20 cellular contexts compared by ENCODE assay signal in the genomic region with DNA sequence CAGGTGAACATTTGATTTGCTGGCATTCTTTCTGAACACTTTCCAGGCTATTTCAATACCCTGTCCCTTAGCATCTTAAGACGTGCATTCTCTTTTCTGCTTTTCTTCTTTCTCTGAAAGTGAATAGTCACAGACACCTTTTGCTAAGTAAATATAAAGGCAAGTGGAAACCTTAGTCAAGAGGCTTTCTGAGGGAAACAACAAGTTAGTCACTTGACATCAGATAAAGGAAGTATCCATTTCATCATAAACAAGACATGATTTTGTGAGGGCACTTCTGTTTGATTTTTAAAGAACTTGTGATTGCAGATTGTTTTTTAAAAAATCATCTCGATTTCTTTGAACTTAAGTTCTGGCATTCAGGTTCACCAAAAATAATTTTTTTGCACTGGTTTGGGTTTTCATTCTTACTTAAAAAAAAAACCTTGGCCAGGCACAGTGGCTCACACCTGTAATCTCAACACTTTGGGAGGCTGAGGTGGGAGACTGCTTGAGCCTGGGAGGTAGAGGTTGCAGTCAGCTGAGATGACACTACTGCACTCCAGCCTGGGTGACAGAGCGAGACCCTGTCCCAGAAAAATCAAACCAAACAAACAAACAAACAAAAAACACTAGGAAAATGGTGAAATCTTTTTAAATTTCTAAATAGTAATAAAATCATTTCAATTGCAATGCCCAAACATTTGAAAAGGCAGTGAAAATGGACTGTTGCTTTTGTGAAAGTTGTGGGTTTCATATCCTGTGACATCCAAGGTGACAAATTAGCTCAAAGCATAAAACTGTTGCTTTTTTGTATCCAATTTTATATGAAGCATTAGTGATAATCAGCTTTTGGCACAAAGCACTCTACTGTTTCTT. TPM values are rescaled to one million over a fixed set of nuclear protein-coding genes. Genes with fewer than 3 reads are reported as not detected.
DNase-seq lines count a peak whose midpoint lies in the region; ATAC-seq, FAIRE-seq and TF ChIP-seq lines count a peak whose summit lies in the region.
"Had no signal": no experiment of that assay in that cellular context is flagged by ENCODE, and none has a peak within 500 bp of the region (broad histone marks: within the 10 kb centered on the region; RNA-seq: fewer than 3 reads in every experiment).

No MANE protein-coding gene starts in this region.

- peak overlapping the region; percentile 82 for H3K4me2 ChIP-seq in mammary epithelial cell (ENCODE audit: insufficient read depth, low read depth, low read length)
- H3K4me2 ChIP-seq in PC-3 (ENCODE audit: low read length): peak overlapping the region; percentile 74

- peak; percentile 43 for ATAC-seq in PC-3
- ATAC-seq in GM21423 (IDR thresholded peaks at IDR 0.05; ENCODE audit: unreplicated experiment): no peak
- no peak for ATAC-seq in mucosa of descending colon
- ATAC-seq: K562 had no signal

- 89% methylated on average over 3 of the region's 3 CpGs for WGBS in mammary epithelial cell (ENCODE audit: low coverage, missing lambda C conversion rate)
- 56 to 77% methylated on average over 3 of the region's 3 CpGs for WGBS in testis, 2 donors

- H3K4me1 Mint-ChIP-seq in MCF 10A (ENCODE audit: insufficient read depth, unreplicated experiment): peaks cover 5% of the 10 kb centered on the region

- no peaks in the 10 kb centered on the region for H3K27me3 ChIP-seq in mammary epithelial cell (ENCODE audit: insufficient read depth, low read length)
- H3K27me3 ChIP-seq in PC-3 (ENCODE audit: low read length): no peaks in the 10 kb centered on the region
- H3K27me3 ChIP-seq in testis: no peaks in the 10 kb centered on the region

- H3K9me3 ChIP-seq in mammary epithelial cell (replicated peaks; ENCODE audit: insufficient read depth, low read length) (no peaks in the 10 kb centered on the region), PC-3 (ENCODE audit: low read length) (no peaks in the 10 kb centered on the region), testis (no peaks in the 10 kb centered on the region), mucosa of descending colon (no peaks in the 10 kb centered on the region)

- H3K4me1 ChIP-seq in mammary epithelial cell (ENCODE audit: insufficient read depth, low read length) (peaks cover 33% of the 10 kb centered on the region), PC-3 (ENCODE audit: insufficient read depth, low read length) (peaks cover 32% of the 10 kb centered on the region), testis (peaks cover 5% of the 10 kb centered on the region), mucosa of descending colon (ENCODE audit: low read depth) (no peaks in the 10 kb centered on the region)

- H3K4me3 ChIP-seq in mammary epithelial cell (replicated peaks in 1 of 3; ENCODE audit: insufficient read depth in 1 of 3, low read depth in 2 of 3, low read length in 3 of 3): no peak overlapping the region
- H3K4me3 ChIP-seq in PC-3 (ENCODE audit: low read length): peak overlapping the region; percentile 44
- no peak overlapping the region for H3K4me3 ChIP-seq in testis
- H3K4me3 ChIP-seq in mucosa of descending colon: no peak overlapping the region
- H3K4me3 ChIP-seq: K562 had no signal

- H4K20me1 ChIP-seq in mammary epithelial cell (ENCODE audit: insufficient read depth, low read length) (no peaks in the 10 kb centered on the region), PC-3 (ENCODE audit: low read length) (no peaks in the 10 kb centered on the region)

- in situ Hi-C loops in mammary epithelial cell (cut with MboI; ENCODE audit: low sequenced_read_pairs in 2 of 2): no loop called here

- H3K9ac ChIP-seq in mammary epithelial cell (ENCODE audit: insufficient read depth, low read length) (no peak overlapping the region), PC-3 (ENCODE audit: low read length) (peak overlapping the region; percentile 53)

- H3K36me3 ChIP-seq in mammary epithelial cell (ENCODE audit: insufficient read depth, low read length): no peaks in the 10 kb centered on the region
- no peaks in the 10 kb centered on the region for H3K36me3 ChIP-seq in PC-3 (ENCODE audit: low read depth, low read length)
- H3K36me3 ChIP-seq in testis (ENCODE audit: low read depth, missing control alignments): no peaks in the 10 kb centered on the region
- no peaks in the 10 kb centered on the region for H3K36me3 ChIP-seq in mucosa of descending colon (ENCODE audit: low read depth)

- H3K79me2 ChIP-seq in mammary epithelial cell (ENCODE audit: insufficient read depth, low read length) (no peaks in the 10 kb centered on the region), PC-3 (ENCODE audit: low read length) (no peaks in the 10 kb centered on the region)

- no peak overlapping the region for H3K27ac Mint-ChIP-seq in MCF 10A (ENCODE audit: low read depth, unreplicated experiment)

- intact Hi-C loops in mammary epithelial cell (cut with micrococcal nuclease) (no loop called here), MCF 10A (cut with micrococcal nuclease) (no loop called here), PC-3 (cut with micrococcal nuclease) (loop anchor here (1.0 kb wide), 1 partner anchor 24 kb away; no protein-coding TSS in a partner anchor), testis (cut with DNase I; ENCODE audit: low total_unique reads) (no loop called here), mucosa of descending colon (cut with DNase I, micrococcal nuclease) (no loop called here)

- CTCF ChIA-PET in mammary epithelial cell (lab: Charles Lee; ENCODE audit: low non-redundant PET): interaction anchor here (0.5 kb wide), 1 partner anchor 68 kb away, joined by 3 read pairs; no protein-coding TSS in a partner anchor
- CTCF ChIA-PET in MCF 10A (lab: Yijun Ruan, JAX): interaction anchor here (0.7 kb wide), 1 partner anchor 51 kb away, joined by 3 read pairs; no protein-coding TSS in a partner anchor
- CTCF ChIA-PET in PC-3 (lab: Charles Lee): interaction anchor here (0.6 to 1.0 kb wide), 3 partner anchors 49 to 50 kb away, joined by 3 to 7 read pairs (median 3); no protein-coding TSS in a partner anchor

- peak overlapping the region; percentile 11 for H3K27ac ChIP-seq in mammary epithelial cell (ENCODE audit: insufficient read depth, low read depth, low read length)
- peak overlapping the region; percentile 88 for H3K27ac ChIP-seq in PC-3 (ENCODE audit: low read length)
- peak overlapping the region; percentile 48 for H3K27ac ChIP-seq in epithelial cell of prostate
- H3K27ac ChIP-seq in testis: peak overlapping the region; percentile 60 to 66
- H3K27ac ChIP-seq: HL-60 had no signal

- no TSS peak for BruUV-seq in mammary epithelial cell (replicated peaks; lab: Mats Ljungman, UMichigan)
- no TSS peak for BruUV-seq in MCF 10A (replicated peaks; lab: Mats Ljungman, UMichigan)
- BruUV-seq in PC-3 (replicated peaks; lab: Mats Ljungman, UMichigan): no TSS peak

- no peaks in the 10 kb centered on the region for H3K9me2 ChIP-seq in PC-3 (replicated peaks; ENCODE audit: low read length)

- no peaks in the 10 kb centered on the region for H3K27me3 Mint-ChIP-seq in MCF 10A (ENCODE audit: insufficient read depth, unreplicated experiment)

- no peak for TF ChIP-seq POLR2A in testis (IDR thresholded peaks at IDR 0.05)

- FAIRE-seq in GM19239 (lab: Jason Lieb, UNC): no peak
- FAIRE-seq: K562 had no signal

- H3K9me3 Mint-ChIP-seq in MCF 10A (ENCODE audit: unreplicated experiment): no peaks in the 10 kb centered on the region

- H2AFZ ChIP-seq in mammary epithelial cell (ENCODE audit: low read depth, low read length): peak overlapping the region; percentile 64
- H2AFZ ChIP-seq in PC-3 (ENCODE audit: low read length): peak overlapping the region; percentile 6; the same call in 1 of the 2 replicates

- POLR2A ChIA-PET in MCF 10A (lab: Yijun Ruan, JAX) (interaction anchor here (0.9 to 1.8 kb wide), 2 partner anchors 9 to 11 kb away, joined by 3 to 7 read pairs; a partner anchor contains a TSS), PC-3 (lab: Charles Lee; ENCODE audit: unreplicated experiment) (no interaction called here)

- DNase-seq in mammary epithelial cell (peak; percentile 19), MCF 10A (ENCODE audit: unreplicated experiment) (no peak), PC-3 (peak; percentile 78), epithelial cell of prostate (ENCODE audit: low read depth, low spot score) (peak; percentile 20), testis (no peak), GM19239 (ENCODE audit: insufficient read length, low spot score) (no peak), mucosa of descending colon (no peak)
- DNase-seq: Calu3, H7, NCI-H1092 treated with DMSO at 0.1 percent for 48 hours, NCI-H1694 treated with DMSO at 0.1 percent for 48 hours, NCI-H510A, NCI-H82, T-helper 1 cell had no signal

- dilution Hi-C loops in mammary epithelial cell (cut with HindIII; ENCODE audit: low sequenced_read_pairs): no loop called here

- H3F3A ChIP-seq in PC-3 (ENCODE audit: low read length, unreplicated experiment): peaks cover 15% of the 10 kb centered on the region

- H3K36me3 Mint-ChIP-seq in MCF 10A (ENCODE audit: insufficient read depth, unreplicated experiment): peaks cover 10% of the 10 kb centered on the region

- no peak overlapping the region for H3K4me3 Mint-ChIP-seq in MCF 10A (ENCODE audit: unreplicated experiment)

- no peak for TF ChIP-seq CTCF in mammary epithelial cell (conservative IDR thresholded peaks at IDR 0.05 in 1 of 2, IDR thresholded peaks at IDR 0.05 in 1 of 2; ENCODE audit: extremely low read depth in 1 of 2, insufficient read depth in 1 of 2, low read depth in 1 of 2, low read length in 2 of 2)
- no peak for TF ChIP-seq CTCF in MCF 10A (IDR thresholded peaks at IDR 0.05; ENCODE audit: unreplicated experiment)
- TF ChIP-seq CTCF in PC-3 (conservative IDR thresholded peaks at IDR 0.05; ENCODE audit: low read depth, low read length): no peak
- no peak for TF ChIP-seq CTCF in testis (IDR thresholded peaks at IDR 0.05)
- no peak for TF ChIP-seq CTCF in mucosa of descending colon (IDR thresholded peaks at IDR 0.05)

RNA-seq across cellular contexts. Expression of a gene that starts 8.3 kb away (rescaled TPM):
- 10 to 100 TPM; 35.0 to 40.3 TPM for total RNA-seq in mammary epithelial cell
- 21.3 TPM for polyA plus RNA-seq in mammary epithelial cell
- 35.2 TPM for polyA minus RNA-seq in mammary epithelial cell
- total RNA-seq in MCF 10A (2022): 32.5 and 37.6 TPM in 2 replicates
- total RNA-seq in PC-3 (2014; rRNA removed): 74.2 and 82.6 TPM in 2 replicates
- total RNA-seq in testis: 10 to 100 TPM; 65.1 to 87.8 TPM
- 23.7 TPM for polyA plus RNA-seq in testis (ENCODE audit: insufficient read depth, low read depth, low replicate concordance)
- total RNA-seq in mucosa of descending colon: 10 to 100 TPM; 14.4 to 48.6 (median 24.0) TPM

RNA-seq across cellular contexts. Expression of a gene that starts 8.3 kb away (rescaled TPM):
- total RNA-seq in mammary epithelial cell (not detected), MCF 10A (2022) (not detected in 2 replicates), PC-3 (2014; rRNA removed) (1.9 and 4.1 TPM in 2 replicates), testis (1 to 10 TPM; 3.4 TPM), mucosa of descending colon (not detected)
- polyA plus RNA-seq in mammary epithelial cell (0.28 TPM), testis (ENCODE audit: insufficient read depth, low read depth, low replicate concordance) (1.1 TPM)
- not detected for polyA minus RNA-seq in mammary epithelial cell
- total RNA-seq: A673; Calu3; CD4-positive, CD25-positive, alpha-beta regulatory T cell; H7; K562; RPMI7951 had no signal
- polyA plus RNA-seq: K562 had no signal

Comparison
In these comparisons a context has a peak if more than half of its experiments do, and no peak if none do; other contexts are left out.
1. DNase-seq: peak in mammary epithelial cell (single experiment), PC-3 (single experiment) and epithelial cell of prostate (single experiment); none in MCF 10A (single experiment), testis (single experiment), GM19239 (single experiment) and mucosa of descending colon (0 of 3).
2. H3K27ac ChIP-seq: peak in every context shown above with its lines; median percentile 88 in PC-3; 63 in testis; 48 in epithelial cell of prostate; 11 in mammary epithelial cell.